In the genomic region with DNA sequence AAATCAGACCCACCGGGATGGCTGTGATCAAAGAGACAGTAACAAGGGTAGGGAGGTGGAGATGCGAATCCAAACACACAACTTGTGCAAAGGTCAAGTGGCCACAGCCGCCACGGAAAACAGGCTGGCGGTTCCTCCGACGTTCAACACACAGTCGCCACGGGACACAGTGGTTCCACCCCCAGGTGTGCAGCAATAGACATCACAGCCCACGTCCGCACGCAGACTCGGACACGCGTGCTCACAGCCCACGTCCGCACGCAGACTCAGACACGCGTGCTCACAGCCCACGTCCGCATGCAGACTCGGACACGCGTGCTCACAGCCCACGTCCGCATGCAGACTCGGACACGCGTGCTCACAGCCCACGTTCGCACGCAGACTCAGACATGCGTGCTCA, we compare ENCODE assay signal across 19 cellular contexts.
DNase-seq lines count a peak whose midpoint lies in the region; ATAC-seq, FAIRE-seq and TF ChIP-seq lines count a peak whose summit lies in the region.
"Had no signal": no experiment of that assay in that cellular context is flagged by ENCODE, and none has a peak within 500 bp of the region (broad histone marks: within the 10 kb centered on the region; RNA-seq: fewer than 3 reads in every experiment).

No MANE protein-coding gene starts in this region.

- no peaks in the 10 kb centered on the region for H3K36me3 ChIP-seq in neutrophil

- intact Hi-C loops in dorsolateral prefrontal cortex (cut with DNase I), result no loop called here

- FAIRE-seq in urothelium cell line (lab: Jason Lieb, UNC), result peak; percentile 99
- FAIRE-seq: A549 had no signal

- TF ChIP-seq CTCF in dorsolateral prefrontal cortex (IDR thresholded peaks at IDR 0.05 in 54 of 56, conservative IDR thresholded peaks at IDR 0.05 in 2 of 56; ENCODE audit: low read depth in 1 of 56, partially characterized antibody in 56 of 56) (no peak), neutrophil (IDR thresholded peaks at IDR 0.05) (no peak)

- H3K27me3 Mint-ChIP-seq in activated naive CD4-positive, alpha-beta T cell treated with anti-CD3 and anti-CD28 coated beads, Interleukin-2, amount 50 U/mL, for 24 hours, result no peaks in the 10 kb centered on the region
- H3K27me3 Mint-ChIP-seq: activated naive CD8-positive, alpha-beta T cell treated with anti-CD3 and anti-CD28 coated beads, Interleukin-2, amount 50 U/mL, for 24 hours had no signal

- DNase-seq in activated naive CD4-positive, alpha-beta T cell (lab: John Stamatoyannopoulos, UW), result no peak
- no peak for DNase-seq in dorsolateral prefrontal cortex
- DNase-seq in urothelium cell line (ENCODE audit: low spot score), result no peak
- DNase-seq in SK-N-DZ (ENCODE audit: low spot score), result no peak
- DNase-seq: activated CD4-positive, CD25-positive, alpha-beta regulatory T cell treated with anti-CD3 and anti-CD28 coated beads, Interleukin-2, amount 50 U/mL, for 72 hours; activated CD8-positive, alpha-beta memory T cell treated with anti-CD3 and anti-CD28 coated beads, Interleukin-2, amount 50 U/mL, for 48 hours; activated naive CD8-positive, alpha-beta T cell treated with anti-CD3 and anti-CD28 coated beads, Interleukin-2, amount 50 U/mL, for 24 hours; dermis blood vessel endothelial cell; HCEC 1CT; Karpas-422; NCI-H1694; NCI-H510A treated with DMSO at 0.1 percent for 48 hours; stimulated activated CD4-positive, alpha-beta T cell treated with anti-CD3 and anti-CD28 coated beads, Interleukin-1b, Interleukin-23, amount 100 ng/mL, for 48 hours; stimulated activated CD8-positive, alpha-beta memory T cell treated with anti-CD3 and anti-CD28 coated beads, Interleukin-4, amount 100 ng/mL, for 48 hours had no signal

- H3K4me3 Mint-ChIP-seq in activated naive CD4-positive, alpha-beta T cell treated with anti-CD3 and anti-CD28 coated beads, Interleukin-2, amount 50 U/mL, for 24 hours, result no peak overlapping the region
- H3K4me3 Mint-ChIP-seq: activated naive CD8-positive, alpha-beta T cell treated with anti-CD3 and anti-CD28 coated beads, Interleukin-2, amount 50 U/mL, for 24 hours had no signal

- H3K4me1 ChIP-seq in neutrophil (ENCODE audit: control insufficient read depth in 1 of 2, insufficient read depth in 1 of 2, low read depth in 1 of 2, low read length in 1 of 2), result peaks cover 71 to 77% of the 10 kb centered on the region in 2 experiments

- no peaks in the 10 kb centered on the region for H3K9me3 ChIP-seq in neutrophil
- H3K9me3 ChIP-seq: A549 had no signal

- ATAC-seq in GM21390 (IDR thresholded peaks at IDR 0.05; ENCODE audit: unreplicated experiment), result no peak
- no peak for ATAC-seq in GM19351 (IDR thresholded peaks at IDR 0.05; ENCODE audit: unreplicated experiment)
- ATAC-seq: A549; activated naive CD8-positive, alpha-beta T cell treated with anti-CD3 and anti-CD28 coated beads, Interleukin-2, amount 50 U/mL, for 24 hours had no signal

- peaks cover 4% of the 10 kb centered on the region for H3K36me3 Mint-ChIP-seq in activated naive CD4-positive, alpha-beta T cell treated with anti-CD3 and anti-CD28 coated beads, Interleukin-2, amount 50 U/mL, for 24 hours

- H3K4me3 ChIP-seq in dorsolateral prefrontal cortex (no peak overlapping the region), neutrophil (ENCODE audit: low read depth in 1 of 2, low read length in 1 of 2) (peak overlapping the region in 1 of 2 experiments; percentile 76)
- H3K4me3 ChIP-seq: A549 had no signal

- H3K27ac ChIP-seq in dorsolateral prefrontal cortex (peak overlapping the region in 54 of 59 donors; percentile 4 to 100 (median 97)), neutrophil (peak overlapping the region; percentile 98)

- H3K9me3 Mint-ChIP-seq in activated naive CD4-positive, alpha-beta T cell treated with anti-CD3 and anti-CD28 coated beads, Interleukin-2, amount 50 U/mL, for 24 hours, result no peaks in the 10 kb centered on the region
- H3K9me3 Mint-ChIP-seq: activated naive CD8-positive, alpha-beta T cell treated with anti-CD3 and anti-CD28 coated beads, Interleukin-2, amount 50 U/mL, for 24 hours had no signal

- peaks cover 65% of the 10 kb centered on the region for H3K4me1 Mint-ChIP-seq in activated naive CD4-positive, alpha-beta T cell treated with anti-CD3 and anti-CD28 coated beads, Interleukin-2, amount 50 U/mL, for 24 hours

- H3K27me3 ChIP-seq in dorsolateral prefrontal cortex, result no peaks in the 10 kb centered on the region
- no peaks in the 10 kb centered on the region for H3K27me3 ChIP-seq in neutrophil

- H3K27ac Mint-ChIP-seq in activated naive CD4-positive, alpha-beta T cell treated with anti-CD3 and anti-CD28 coated beads, Interleukin-2, amount 50 U/mL, for 24 hours, result peak overlapping the region; percentile 65
- H3K27ac Mint-ChIP-seq: activated naive CD8-positive, alpha-beta T cell treated with anti-CD3 and anti-CD28 coated beads, Interleukin-2, amount 50 U/mL, for 24 hours had no signal
